ENCODE assay signal across 9 cellular contexts in the genomic region with DNA sequence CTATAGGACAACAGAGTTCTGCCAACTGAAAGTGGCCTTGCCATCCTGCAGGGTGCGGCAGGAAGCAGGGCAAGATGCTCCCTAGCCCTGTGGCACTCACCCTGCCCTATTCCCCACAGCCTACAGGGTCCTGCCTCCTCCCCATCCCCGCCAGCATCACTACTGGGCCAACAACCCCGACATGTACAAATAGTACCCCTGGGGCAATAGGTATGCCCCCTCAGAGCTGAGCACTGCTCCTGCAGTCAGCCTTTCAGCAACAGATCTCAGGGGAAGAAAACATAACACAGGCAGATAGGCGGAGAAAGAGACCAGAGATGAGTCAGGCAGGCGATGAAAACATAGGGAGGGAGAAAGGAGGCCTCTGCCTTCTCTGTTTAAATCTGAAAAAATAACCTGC.
DNase-seq lines count a peak whose midpoint lies in the region; ATAC-seq and TF ChIP-seq lines count a peak whose summit lies in the region.
"Had no signal": no experiment of that assay in that cellular context is flagged by ENCODE, and none has a peak within 500 bp of the region (broad histone marks: within the 10 kb centered on the region; RNA-seq: fewer than 3 reads in every experiment).

No MANE protein-coding gene starts in this region.

- peak overlapping the region; percentile 40 for H3K27ac Mint-ChIP-seq in mesothelial cell of epicardium

- peaks cover 11% of the 10 kb centered on the region for H3K36me3 Mint-ChIP-seq in mesothelial cell of epicardium

- TF ChIP-seq CTCF in dorsolateral prefrontal cortex (IDR thresholded peaks at IDR 0.05 in 54 of 56, conservative IDR thresholded peaks at IDR 0.05 in 2 of 56; ENCODE audit: low read depth in 1 of 56, partially characterized antibody in 56 of 56) (no peak), mesothelial cell of epicardium (IDR thresholded peaks at IDR 0.05; ENCODE audit: unreplicated experiment) (no peak)

- H3K27me3 ChIP-seq in dorsolateral prefrontal cortex = no peaks in the 10 kb centered on the region

- peaks cover 10% of the 10 kb centered on the region for H3K9me3 Mint-ChIP-seq in mesothelial cell of epicardium

- intact Hi-C loops in dorsolateral prefrontal cortex (cut with DNase I) = loop anchor here in 1 of 2 donors (5.0 to 10.0 kb wide), 2 partner anchors 61 kb away; no protein-coding TSS in a partner anchor

- H3K4me1 Mint-ChIP-seq in mesothelial cell of epicardium = peaks cover 12% of the 10 kb centered on the region

- H3K4me3 ChIP-seq in dorsolateral prefrontal cortex = no peak overlapping the region

- no peaks in the 10 kb centered on the region for H3K27me3 Mint-ChIP-seq in mesothelial cell of epicardium (ENCODE audit: low read depth)

- peak overlapping the region in 48 of 59 donors; percentile 14 to 90 (median 79) for H3K27ac ChIP-seq in dorsolateral prefrontal cortex

- H3K4me3 Mint-ChIP-seq in mesothelial cell of epicardium = no peak overlapping the region

- DNase-seq in AG08396 (ENCODE audit: low spot score) = peak; percentile 40
- peak; percentile 57 for DNase-seq in M059J (ENCODE audit: low read depth)
- no peak for DNase-seq in dorsolateral prefrontal cortex
- DNase-seq in mesothelial cell of epicardium (ENCODE audit: low spot score in 2 of 2, unreplicated experiment in 2 of 2) = no peak
- no peak for DNase-seq in Ammon's horn (ENCODE audit: low spot score)
- DNase-seq in HT-29 (ENCODE audit: low spot score) = no peak
- no peak for DNase-seq in UCSD-AML1 (lab: John Stamatoyannopoulos, UW; ENCODE audit: unreplicated experiment)
- DNase-seq: NCI-H510A treated with DMSO at 0.1 percent for 48 hours had no signal

- no peak for ATAC-seq in GM21360 (IDR thresholded peaks at IDR 0.05; ENCODE audit: unreplicated experiment)

Comparison
In these comparisons a context has a peak if more than half of its experiments do, and no peak if none do; other contexts are left out.
1. DNase-seq: peak in AG08396 (single experiment) and M059J (single experiment); none in dorsolateral prefrontal cortex (0 of 10), mesothelial cell of epicardium (0 of 2), Ammon's horn (single experiment), HT-29 (single experiment) and UCSD-AML1 (single experiment).